ENCODE assay signal across 8 cellular contexts in the genomic region with DNA sequence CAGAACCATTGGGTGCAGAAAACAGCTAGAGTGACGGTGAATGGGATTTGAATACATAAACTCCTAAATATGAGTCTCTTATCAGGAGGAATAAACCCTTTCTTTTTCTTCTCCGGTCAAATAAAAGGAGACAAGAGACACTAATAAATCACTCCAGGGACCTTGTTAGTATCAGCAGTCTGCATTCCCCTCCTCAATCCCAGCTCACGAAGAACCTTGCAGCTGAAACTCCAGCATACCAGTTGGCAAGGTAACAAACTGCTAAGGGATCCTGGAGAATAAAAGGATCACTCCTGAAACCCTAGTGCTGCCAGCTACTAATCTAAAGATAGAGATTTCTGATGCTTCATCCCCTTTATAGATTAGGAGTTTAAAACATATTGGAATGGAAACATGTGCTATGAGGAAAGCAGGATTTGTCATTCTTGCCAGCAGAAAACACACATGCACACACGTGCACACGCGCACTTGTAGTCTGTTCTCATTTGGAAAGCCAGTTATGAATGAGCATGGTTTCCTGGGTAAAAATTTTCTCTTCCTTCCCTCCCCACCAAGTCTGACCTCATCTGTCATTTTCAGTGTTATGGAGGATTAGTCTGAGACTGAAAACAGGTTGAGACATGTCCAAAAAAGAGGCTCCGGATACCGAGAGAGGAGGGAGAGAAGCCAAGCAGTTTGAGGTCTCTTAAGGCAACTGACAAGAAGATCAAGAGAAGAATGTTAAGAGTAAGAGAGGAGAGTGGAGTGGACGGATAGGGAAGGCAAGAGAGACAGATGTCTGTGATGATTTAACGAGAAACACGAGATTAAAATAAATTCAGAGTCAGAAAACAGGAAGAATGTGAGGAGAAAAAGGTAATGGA. TPM values are rescaled to one million over a fixed set of nuclear protein-coding genes. Genes with fewer than 3 reads are reported as not detected.
DNase-seq lines count a peak whose midpoint lies in the region; ATAC-seq and TF ChIP-seq lines count a peak whose summit lies in the region.

No MANE protein-coding gene starts in this region.

- no peak for TF ChIP-seq CTCF in right atrium auricular region (IDR thresholded peaks at IDR 0.05)

- peak; percentile 69 for ATAC-seq in GM18868 (IDR thresholded peaks at IDR 0.05; ENCODE audit: unreplicated experiment)
- peak; percentile 53 for ATAC-seq in HG03045 (IDR thresholded peaks at IDR 0.05; ENCODE audit: unreplicated experiment)
- peak; percentile 83 for ATAC-seq in stimulated activated naive CD8-positive, alpha-beta T cell treated with anti-CD3 and anti-CD28 coated beads, Interleukin-15, Interleukin-2, amounts not matched to agents 100 U/mL and 50 U/mL, for 24 hours

- H3K4me3 ChIP-seq in right atrium auricular region, result no peak overlapping the region

- peaks cover 0 to 70% of the 10 kb centered on the region in 2 donors for H3K4me1 ChIP-seq in right atrium auricular region

- H3K9me3 ChIP-seq in right atrium auricular region, result no peaks in the 10 kb centered on the region

- H3K27ac ChIP-seq in right atrium auricular region, result no peak overlapping the region

- no peaks in the 10 kb centered on the region for H3K36me3 ChIP-seq in right atrium auricular region

- DNase-seq in CD1c-positive myeloid dendritic cell (ENCODE audit: extremely low spot score), result peak; percentile 37
- peak; percentile 51 for DNase-seq in OCI-M1 (lab: John Stamatoyannopoulos, UW)
- peak; percentile 41 for DNase-seq in dedifferentiated amniotic fluid mesenchymal stem cell (ENCODE audit: extremely low spot score)
- DNase-seq in stimulated activated naive CD8-positive, alpha-beta T cell treated with anti-CD3 and anti-CD28 coated beads, Interleukin-15, Interleukin-2, amounts not matched to agents 100 U/mL and 50 U/mL, for 24 hours, result peak; percentile 35
- DNase-seq in putamen (ENCODE audit: low spot score), result no peak
- DNase-seq in right atrium auricular region (ENCODE audit: low spot score), result no peak

- H3K27me3 ChIP-seq in right atrium auricular region, result no peaks in the 10 kb centered on the region

RNA-seq across cellular contexts. Expression of a gene that starts 10.9 kb away (rescaled TPM):
- 10 to 100 TPM; 25.6 to 55.1 TPM for total RNA-seq in right atrium auricular region

Comparison
In these comparisons a context has a peak if more than half of its experiments do, and no peak if none do; other contexts are left out.
1. DNase-seq: peak in CD1c-positive myeloid dendritic cell (single experiment), OCI-M1 (single experiment), dedifferentiated amniotic fluid mesenchymal stem cell (single experiment) and stimulated activated naive CD8-positive, alpha-beta T cell treated with anti-CD3 and anti-CD28 coated beads, Interleukin-15, Interleukin-2, amounts not matched to agents 100 U/mL and 50 U/mL, for 24 hours (single experiment); none in putamen (single experiment) and right atrium auricular region (single experiment).
2. Peak in every context shown above with its lines, with median percentiles within 50 percentile points of each other: ATAC-seq.